Comparison of ENCODE assay signal across 1 cellular context in the genomic region with DNA sequence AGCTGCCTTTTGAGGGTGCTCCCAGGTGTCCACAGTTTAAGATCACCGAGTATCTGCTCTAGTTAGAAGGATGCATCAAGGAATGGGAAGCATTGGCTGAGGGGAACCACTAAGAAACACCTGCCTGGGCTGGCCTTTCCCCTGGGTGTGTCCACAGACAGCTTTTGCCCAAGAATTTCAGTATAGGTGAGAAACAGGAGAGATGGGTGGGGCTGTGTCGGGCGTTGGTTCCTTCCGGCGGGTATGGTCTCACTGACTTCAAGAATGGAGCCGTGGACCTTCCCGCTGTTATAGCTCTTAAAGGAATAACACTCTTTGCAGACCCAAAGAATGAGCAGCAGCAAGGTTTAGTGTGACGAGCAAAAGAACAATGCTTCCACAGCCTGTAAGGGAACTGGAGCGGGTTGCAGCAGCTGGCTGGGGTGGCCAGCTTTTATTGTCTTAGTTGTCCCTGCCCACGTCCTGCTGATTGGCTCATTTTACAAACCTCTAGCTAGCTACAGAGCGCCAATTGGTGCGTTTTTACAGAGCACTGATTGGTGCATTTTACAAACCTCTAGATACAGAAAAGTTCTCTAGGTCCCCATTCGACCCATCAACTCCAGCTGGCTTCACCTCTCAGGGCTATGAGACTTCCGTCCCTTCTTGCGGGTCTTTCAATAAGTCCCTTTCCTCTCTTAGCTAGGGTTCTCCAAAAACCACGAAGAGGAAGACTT.
TF ChIP-seq lines count a peak whose summit lies in the region.

No MANE protein-coding gene starts in this region.

TF ChIP-seq in IMR-90, 13 proteins besides CTCF, POLR2A, EP300 and RAD21:
- no peak for TF ChIP-seq FOS (IDR thresholded peaks at IDR 0.05; ENCODE audit: low read depth, low read length)
- no peak for TF ChIP-seq MAZ (IDR thresholded peaks at IDR 0.05; ENCODE audit: borderline replicate concordance, low read depth, low read length)
- TF ChIP-seq RFX5 (IDR thresholded peaks at IDR 0.05; ENCODE audit: low read depth, low read length), result no peak
- no peak for TF ChIP-seq RCOR1 (IDR thresholded peaks at IDR 0.05; ENCODE audit: insufficient replicate concordance, low read length)
- no peak for TF ChIP-seq CEBPB (IDR thresholded peaks at IDR 0.05; ENCODE audit: low read depth, low read length)
- TF ChIP-seq, protein P1, sequence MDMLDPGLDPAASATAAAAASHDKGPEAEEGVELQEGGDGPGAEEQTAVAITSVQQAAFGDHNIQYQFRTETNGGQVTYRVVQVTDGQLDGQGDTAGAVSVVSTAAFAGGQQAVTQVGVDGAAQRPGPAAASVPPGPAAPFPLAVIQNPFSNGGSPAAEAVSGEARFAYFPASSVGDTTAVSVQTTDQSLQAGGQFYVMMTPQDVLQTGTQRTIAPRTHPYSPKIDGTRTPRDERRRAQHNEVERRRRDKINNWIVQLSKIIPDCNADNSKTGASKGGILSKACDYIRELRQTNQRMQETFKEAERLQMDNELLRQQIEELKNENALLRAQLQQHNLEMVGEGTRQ (IDR thresholded peaks at IDR 0.05; ENCODE audit: low read depth, low read length), result no peak
- no peak for TF ChIP-seq MXI1 (IDR thresholded peaks at IDR 0.05; ENCODE audit: borderline replicate concordance, low read depth, low read length)
